1 cellular context compared by ENCODE assay signal in the genomic region with DNA sequence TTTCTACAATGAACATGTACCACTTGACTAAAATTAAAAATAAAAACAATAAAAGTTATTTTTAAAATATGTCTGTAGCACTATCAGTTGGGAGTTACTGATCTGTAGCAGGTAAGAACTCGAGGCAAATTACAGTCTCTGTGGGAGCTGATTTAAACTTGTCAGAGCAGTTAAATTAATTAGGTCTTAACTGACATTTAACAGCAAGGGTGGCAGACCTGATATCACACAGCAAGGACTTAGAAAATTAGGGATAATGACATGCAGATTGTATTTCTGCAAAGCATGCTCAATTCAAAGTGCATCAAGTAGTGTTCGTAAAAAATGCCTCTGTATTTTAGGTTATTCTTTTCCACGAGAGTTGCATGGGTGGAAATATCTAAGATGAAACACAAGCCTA.
TF ChIP-seq lines count a peak whose summit lies in the region.

No MANE protein-coding gene starts in this region.

TF ChIP-seq in SK-N-SH treated with all-trans-retinoic acid at 6 μM for 48 hours, 23 proteins besides CTCF, POLR2A, EP300 and RAD21 (continued from another document):
- TF ChIP-seq CREB5 (CRISPR knock-in tag; IDR thresholded peaks at IDR 0.05; ENCODE audit: low read depth) = no peak
- no peak for TF ChIP-seq BACH2 (CRISPR knock-in tag; IDR thresholded peaks at IDR 0.05; ENCODE audit: borderline replicate concordance)
- TF ChIP-seq, protein P1, sequence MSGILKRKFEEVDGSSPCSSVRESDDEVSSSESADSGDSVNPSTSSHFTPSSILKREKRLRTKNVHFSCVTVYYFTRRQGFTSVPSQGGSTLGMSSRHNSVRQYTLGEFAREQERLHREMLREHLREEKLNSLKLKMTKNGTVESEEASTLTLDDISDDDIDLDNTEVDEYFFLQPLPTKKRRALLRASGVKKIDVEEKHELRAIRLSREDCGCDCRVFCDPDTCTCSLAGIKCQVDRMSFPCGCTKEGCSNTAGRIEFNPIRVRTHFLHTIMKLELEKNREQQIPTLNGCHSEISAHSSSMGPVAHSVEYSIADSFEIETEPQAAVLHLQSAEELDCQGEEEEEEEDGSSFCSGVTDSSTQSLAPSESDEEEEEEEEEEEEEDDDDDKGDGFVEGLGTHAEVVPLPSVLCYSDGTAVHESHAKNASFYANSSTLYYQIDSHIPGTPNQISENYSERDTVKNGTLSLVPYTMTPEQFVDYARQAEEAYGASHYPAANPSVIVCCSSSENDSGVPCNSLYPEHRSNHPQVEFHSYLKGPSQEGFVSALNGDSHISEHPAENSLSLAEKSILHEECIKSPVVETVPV (CRISPR knock-in tag; IDR thresholded peaks at IDR 0.05) = no peak
- TF ChIP-seq CSDC2 (CRISPR knock-in tag; IDR thresholded peaks at IDR 0.05) = no peak
- TF ChIP-seq ISL1 (CRISPR knock-in tag; IDR thresholded peaks at IDR 0.05) = no peak
- TF ChIP-seq ZNF565 (CRISPR knock-in tag; conservative IDR thresholded peaks at IDR 0.05; ENCODE audit: low read depth) = no peak
- TF ChIP-seq ZFP30 (CRISPR knock-in tag; IDR thresholded peaks at IDR 0.05) = no peak
- TF ChIP-seq PPARA (CRISPR knock-in tag; IDR thresholded peaks at IDR 0.05; ENCODE audit: borderline replicate concordance) = no peak
